28 cellular contexts compared by ENCODE assay signal in the genomic region with DNA sequence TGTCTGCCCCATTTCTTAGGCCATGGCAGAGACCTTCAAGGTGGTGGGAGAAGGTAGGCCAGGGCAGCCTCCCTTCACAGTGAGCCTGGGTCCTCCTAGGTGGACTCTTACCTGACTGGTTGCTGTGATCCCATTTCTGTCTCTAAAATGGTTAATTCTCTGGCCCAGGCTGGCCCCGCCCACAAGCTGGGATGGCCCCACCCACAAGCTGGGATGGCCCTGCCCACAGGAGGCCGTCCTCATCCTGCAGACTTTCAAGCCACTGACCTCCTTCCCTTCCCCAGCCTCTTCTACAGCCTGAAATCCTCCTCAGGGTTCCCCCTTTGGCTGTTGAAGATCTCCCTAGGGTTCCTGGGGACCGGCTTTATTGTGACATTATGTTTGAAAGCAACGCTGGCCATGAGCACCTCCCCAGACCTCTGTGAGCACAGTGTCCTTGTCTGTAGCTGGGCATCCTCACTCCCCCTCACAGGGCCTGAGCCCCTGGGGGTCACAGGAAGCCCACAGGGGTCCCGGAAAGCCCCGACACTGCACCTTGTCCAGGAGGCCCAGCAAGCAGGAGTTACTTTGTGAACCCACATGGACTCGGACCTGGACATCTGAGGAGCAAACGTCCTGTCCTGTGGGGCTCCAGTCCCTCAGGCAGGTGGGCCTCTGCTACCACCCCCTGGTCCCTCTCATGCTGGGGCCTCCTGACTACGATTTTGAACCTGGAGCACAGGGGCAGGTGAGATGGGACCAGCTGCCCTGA.
A peak's percentile ranks its signal among the peaks of the same experiment; 100 is the strongest.
DNase-seq lines count a peak whose midpoint lies in the region; ATAC-seq, FAIRE-seq and TF ChIP-seq lines count a peak whose summit lies in the region.
"Had no signal": no experiment of that assay in that cellular context is flagged by ENCODE, and none has a peak within 500 bp of the region (broad histone marks: within the 10 kb centered on the region; RNA-seq: fewer than 3 reads in every experiment).

No MANE protein-coding gene starts in this region.

- CTCF ChIA-PET in Calu3 (lab: Charles Lee) (no interaction called here), K562 (lab: Yijun Ruan, JAX; ENCODE audit: low intra/inter-chr PET ratio) (interaction anchor here (0.7 kb wide), 1 partner anchor 649 kb away, joined by 3 read pairs; no protein-coding TSS in a partner anchor)

- H3K9me3 ChIP-seq in K562 (replicated peaks; ENCODE audit: control insufficient read depth, insufficient read depth, low read depth, low read length): no peaks in the 10 kb centered on the region
- H3K9me3 ChIP-seq: breast epithelium, esophagus squamous epithelium, HAP-1, lower lobe of right lung had no signal

- H3K9me3 Mint-ChIP-seq in Calu3 (ENCODE audit: low read depth, unreplicated experiment) (no peaks in the 10 kb centered on the region), GM23338 (no peaks in the 10 kb centered on the region)
- H3K9me3 Mint-ChIP-seq in activated CD4-positive, alpha-beta T cell treated with anti-CD3 and anti-CD28 coated beads, Interleukin-2, amount 10 ng/mL, durations not matched to agents 24 days and 14 days: no peaks in the 10 kb centered on the region
- H3K9me3 Mint-ChIP-seq: activated naive CD4-positive, alpha-beta T cell treated with anti-CD3 and anti-CD28 coated beads for 36 hours; CD8-positive, alpha-beta T cell; type B pancreatic cell had no signal

- no peak overlapping the region for H3K4me3 Mint-ChIP-seq in Calu3 (ENCODE audit: low read depth, unreplicated experiment)
- H3K4me3 Mint-ChIP-seq in GM23338: no peak overlapping the region
- H3K4me3 Mint-ChIP-seq in activated CD4-positive, alpha-beta T cell treated with anti-CD3 and anti-CD28 coated beads, Interleukin-2, amount 10 ng/mL, durations not matched to agents 24 days and 14 days: no peak overlapping the region
- H3K4me3 Mint-ChIP-seq: activated CD4-positive, alpha-beta T cell treated with anti-CD3 and anti-CD28 coated beads for 36 hours; activated naive CD4-positive, alpha-beta T cell treated with anti-CD3 and anti-CD28 coated beads for 36 hours; CD8-positive, alpha-beta T cell; type B pancreatic cell had no signal

- no peaks in the 10 kb centered on the region for H3K4me1 ChIP-seq in GM23338 (ENCODE audit: insufficient read depth)
- no peaks in the 10 kb centered on the region for H3K4me1 ChIP-seq in K562 (replicated peaks in 1 of 2; ENCODE audit: control insufficient read depth in 2 of 2, insufficient read depth in 2 of 2, low read length in 2 of 2)
- H3K4me1 ChIP-seq: breast epithelium, esophagus squamous epithelium, HAP-1, lower lobe of right lung had no signal

- no peak overlapping the region for H3K9ac ChIP-seq in K562 (ENCODE audit: insufficient read depth in 1 of 2, low read depth in 2 of 2, low read length in 2 of 2)

- TF ChIP-seq RAD21 in K562 (CRISPR knock-in tag; conservative IDR thresholded peaks at IDR 0.05 in 1 of 2, IDR thresholded peaks at IDR 0.05 in 1 of 2): no peak

- BruUV-seq in Calu3 (replicated peaks; lab: Mats Ljungman, UMichigan): no TSS peak
- BruUV-seq in K562 (replicated peaks; lab: Mats Ljungman, UMichigan): no TSS peak

- H3K4me3 ChIP-seq in GM23338 (no peak overlapping the region), K562 (no peak overlapping the region)
- H3K4me3 ChIP-seq: breast epithelium, esophagus squamous epithelium, HAP-1, lower lobe of right lung, skin epidermis had no signal

- H3K27ac ChIP-seq in GM23338 (ENCODE audit: low read depth) (no peak overlapping the region), K562 (ENCODE audit: extremely low read depth, low read depth, low read length) (no peak overlapping the region)
- H3K27ac ChIP-seq: breast epithelium, esophagus squamous epithelium, lower lobe of right lung, skin epidermis had no signal

- no peak for TF ChIP-seq POLR2A in K562 (conservative IDR thresholded peaks at IDR 0.05)

- TF ChIP-seq CTCF in Calu3 (IDR thresholded peaks at IDR 0.05; ENCODE audit: unreplicated experiment) (no peak), GM23338 (conservative IDR thresholded peaks at IDR 0.05; ENCODE audit: low read depth in 2 of 2) (no peak), K562 (IDR thresholded peaks at IDR 0.05 in 2 of 3, conservative IDR thresholded peaks at IDR 0.05 in 1 of 3; ENCODE audit: insufficient read depth in 2 of 3, low read depth in 1 of 3, low read length in 3 of 3) (no peak)

- H3K79me2 ChIP-seq in GM23338 (replicated peaks; ENCODE audit: insufficient read depth) (no peaks in the 10 kb centered on the region), K562 (ENCODE audit: control insufficient read depth, insufficient read depth, low read length) (no peaks in the 10 kb centered on the region)

- H4K20me1 ChIP-seq in GM23338 (replicated peaks; ENCODE audit: insufficient read depth) (no peaks in the 10 kb centered on the region), K562 (replicated peaks; ENCODE audit: control insufficient read depth, insufficient read depth, low read length) (peaks cover 7% of the 10 kb centered on the region; the same call in 1 of the 2 replicates)

- peak overlapping the region; percentile 38; the same call in 1 of the 2 replicates for H2AFZ ChIP-seq in GM23338
- no peak overlapping the region for H2AFZ ChIP-seq in K562 (ENCODE audit: low read depth, low read length)

- H3K27ac Mint-ChIP-seq in Calu3 (ENCODE audit: unreplicated experiment) (no peak overlapping the region), GM23338 (no peak overlapping the region)
- no peak overlapping the region for H3K27ac Mint-ChIP-seq in activated CD4-positive, alpha-beta T cell treated with anti-CD3 and anti-CD28 coated beads, Interleukin-2, amount 10 ng/mL, durations not matched to agents 24 days and 14 days
- H3K27ac Mint-ChIP-seq: activated CD4-positive, alpha-beta T cell treated with anti-CD3 and anti-CD28 coated beads for 36 hours; activated naive CD4-positive, alpha-beta T cell treated with anti-CD3 and anti-CD28 coated beads for 36 hours; CD8-positive, alpha-beta T cell; type B pancreatic cell had no signal

- POLR2A ChIA-PET in K562 (lab: Yijun Ruan, JAX): no interaction called here

- H3K36me3 ChIP-seq in GM23338 (ENCODE audit: insufficient read depth): no peaks in the 10 kb centered on the region
- no peaks in the 10 kb centered on the region for H3K36me3 ChIP-seq in K562 (ENCODE audit: control insufficient read depth, insufficient read depth, low read length)
- H3K36me3 ChIP-seq: breast epithelium, esophagus squamous epithelium, HAP-1, lower lobe of right lung had no signal

- in situ Hi-C loops in K562 (cut with MboI): loop anchor here (10.0 kb wide), 1 partner anchor 867 kb away; a partner anchor contains a TSS

- ATAC-seq in GM23338 (peak; percentile 42), K562 (peak; percentile 83), left lobe of liver (peak; percentile 36)
- ATAC-seq: activated CD4-positive, alpha-beta T cell treated with anti-CD3 and anti-CD28 coated beads for 36 hours; CD8-positive, alpha-beta T cell; lower lobe of right lung had no signal

- no peaks in the 10 kb centered on the region for H3K36me3 Mint-ChIP-seq in Calu3 (ENCODE audit: insufficient read depth, unreplicated experiment)
- H3K36me3 Mint-ChIP-seq in GM23338 (ENCODE audit: low read depth): no peaks in the 10 kb centered on the region
- no peaks in the 10 kb centered on the region for H3K36me3 Mint-ChIP-seq in activated CD4-positive, alpha-beta T cell treated with anti-CD3 and anti-CD28 coated beads, Interleukin-2, amount 10 ng/mL, durations not matched to agents 24 days and 14 days (ENCODE audit: low read depth)
- H3K36me3 Mint-ChIP-seq: CD8-positive, alpha-beta T cell; type B pancreatic cell had no signal

- FAIRE-seq in K562 (lab: Jason Lieb, UNC): no peak
- FAIRE-seq: frontal cortex, keratinocyte, TTC549 had no signal

- H3K4me1 Mint-ChIP-seq in Calu3 (ENCODE audit: low read depth, unreplicated experiment) (no peaks in the 10 kb centered on the region), GM23338 (no peaks in the 10 kb centered on the region)
- H3K4me1 Mint-ChIP-seq in activated CD4-positive, alpha-beta T cell treated with anti-CD3 and anti-CD28 coated beads, Interleukin-2, amount 10 ng/mL, durations not matched to agents 24 days and 14 days: no peaks in the 10 kb centered on the region
- H3K4me1 Mint-ChIP-seq: activated CD4-positive, alpha-beta T cell treated with anti-CD3 and anti-CD28 coated beads for 36 hours had no signal

- peak; percentile 50 for DNase-seq in Calu3
- DNase-seq in GM23338 (ENCODE audit: low spot score): peak; percentile 33
- peak; percentile 33 to 69 (median 61) for DNase-seq in K562 (ENCODE audit: extremely low read depth in 1 of 4, low spot score in 3 of 4)
- no peak for DNase-seq in left lobe of liver (ENCODE audit: low spot score)
- DNase-seq in activated CD8-positive, alpha-beta memory T cell treated with anti-CD3 and anti-CD28 coated beads, Interleukin-2, amount 50 U/mL, for 4 hours: no peak
- no peak for DNase-seq in activated CD4-positive, alpha-beta T cell treated with anti-CD3 and anti-CD28 coated beads, Interleukin-2, amount 10 ng/mL, durations not matched to agents 24 days and 14 days
- DNase-seq in activated naive CD4-positive, alpha-beta T cell (lab: John Stamatoyannopoulos, UW): no peak
- DNase-seq in glomerular visceral epithelial cell (ENCODE audit: extremely low spot score): no peak
- DNase-seq: activated CD4-positive, alpha-beta T cell treated with anti-CD3 and anti-CD28 coated beads for 36 hours; activated naive CD4-positive, alpha-beta T cell treated with anti-CD3 and anti-CD28 coated beads for 36 hours; activated T-cell treated with anti-CD3 and anti-CD28 coated beads, Interleukin-2, amount 50 U/mL, for 48 hours; CD8-positive, alpha-beta T cell; cortex of kidney; DMS53; esophagus squamous epithelium; lower lobe of right lung; NCI-H1092; NCI-H187; NCI-H226; NCI-H748 treated with DMSO at 0.1 percent for 48 hours; T-helper 1 cell had no signal

- no peak overlapping the region for H3K4me2 ChIP-seq in GM23338
- no peak overlapping the region for H3K4me2 ChIP-seq in K562 (ENCODE audit: insufficient read depth, low read length)

- H3K27me3 ChIP-seq in GM23338 (ENCODE audit: insufficient read depth): no peaks in the 10 kb centered on the region
- peaks cover 0 to 26% of the 10 kb centered on the region in 2 experiments; a peak in 3 of 5 replicates for H3K27me3 ChIP-seq in K562 (ENCODE audit: control insufficient read depth in 2 of 2, insufficient read depth in 2 of 2, low read length in 2 of 2)

- H3K27me3 Mint-ChIP-seq in Calu3 (ENCODE audit: unreplicated experiment): peaks cover 97% of the 10 kb centered on the region
- peaks cover 3% of the 10 kb centered on the region for H3K27me3 Mint-ChIP-seq in GM23338 (ENCODE audit: insufficient read depth, low read depth, poor library complexity)
- peaks cover 1% of the 10 kb centered on the region for H3K27me3 Mint-ChIP-seq in activated CD4-positive, alpha-beta T cell treated with anti-CD3 and anti-CD28 coated beads, Interleukin-2, amount 10 ng/mL, durations not matched to agents 24 days and 14 days

- H3F3A ChIP-seq in GM23338 (replicated peaks; ENCODE audit: low read depth): no peaks in the 10 kb centered on the region

- H3K9me1 ChIP-seq in K562 (ENCODE audit: control insufficient read depth, insufficient read depth, low read length): no peaks in the 10 kb centered on the region

- intact Hi-C loops in Calu3 (cut with micrococcal nuclease; ENCODE audit: unreplicated experiment) (loop anchor here (10.0 kb wide), 2 partner anchors 587 to 603 kb away; no protein-coding TSS in a partner anchor), K562 (cut with micrococcal nuclease) (loop anchor here (10.0 kb wide), 1 partner anchor 737 kb away; no protein-coding TSS in a partner anchor)
- intact Hi-C loops in activated CD4-positive, alpha-beta T cell treated with anti-CD3 and anti-CD28 coated beads, Interleukin-2, amount 10 ng/mL, durations not matched to agents 24 days and 14 days (cut with micrococcal nuclease): no loop called here

- H3K9me2 ChIP-seq in GM23338 (ENCODE audit: insufficient read depth): no peaks in the 10 kb centered on the region

- WGBS in K562 (ENCODE audit: insufficient coverage, low coverage, missing lambda C conversion rate): 2% methylated on average over 9 of the region's 9 CpGs

- no peak for TF ChIP-seq EP300 in K562 (IDR thresholded peaks at IDR 0.05; ENCODE audit: low read length)

Comparison
In these comparisons a context has a peak if more than half of its experiments do, and no peak if none do; other contexts are left out.
1. DNase-seq: peak in Calu3 (single experiment), GM23338 (single experiment) and K562 (4 of 4); none in left lobe of liver (single experiment), activated CD8-positive, alpha-beta memory T cell treated with anti-CD3 and anti-CD28 coated beads, Interleukin-2, amount 50 U/mL, for 4 hours (single experiment), activated CD4-positive, alpha-beta T cell treated with anti-CD3 and anti-CD28 coated beads, Interleukin-2, amount 10 ng/mL, durations not matched to agents 24 days and 14 days (single experiment), activated naive CD4-positive, alpha-beta T cell (0 of 4) and glomerular visceral epithelial cell (single experiment).
2. Peak in every context shown above with its lines, with median percentiles within 50 percentile points of each other: ATAC-seq.